Comparison of ENCODE assay signal across 8 cellular contexts in the genomic region with DNA sequence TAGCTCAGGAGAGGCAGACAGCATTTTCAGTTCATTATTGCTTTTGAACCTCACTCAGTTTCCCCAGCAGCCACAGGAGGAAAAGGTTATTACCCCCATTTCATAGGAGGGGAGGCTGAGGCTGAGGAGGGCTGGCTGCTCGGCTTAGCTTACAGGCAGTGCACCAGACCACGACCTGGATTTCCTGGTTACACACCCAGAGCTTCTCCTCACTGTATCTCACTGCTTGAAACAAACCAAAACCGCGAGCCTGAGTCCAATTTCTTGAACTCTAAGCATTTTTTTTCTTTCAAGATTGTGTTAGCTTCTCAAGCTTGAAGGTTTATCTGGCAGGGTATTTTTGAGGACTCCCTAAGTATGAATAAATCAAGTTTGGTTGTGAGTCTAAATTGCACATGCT.
DNase-seq lines count a peak whose midpoint lies in the region; ATAC-seq and TF ChIP-seq lines count a peak whose summit lies in the region.

No MANE protein-coding gene starts in this region.

- peaks cover 0 to 7% (median 0%) of the 10 kb centered on the region in 5 donors for H3K36me3 Mint-ChIP-seq in naive thymus-derived CD4-positive, alpha-beta T cell
- H3K36me3 Mint-ChIP-seq in CD14-positive monocyte = peaks cover 0 to 7% of the 10 kb centered on the region in 2 donors

- H3K36me3 ChIP-seq in naive thymus-derived CD4-positive, alpha-beta T cell (ENCODE audit: control insufficient read depth in 2 of 3, insufficient read depth in 3 of 3, low read length in 3 of 3) = no peaks in the 10 kb centered on the region

- H3K27ac ChIP-seq in naive thymus-derived CD4-positive, alpha-beta T cell (ENCODE audit: low read depth, low read length) = peak overlapping the region; percentile 62

- peak; percentile 45 for DNase-seq in activated T-cell treated with anti-CD3 and anti-CD28 coated beads, Interleukin-2, amount 50 U/mL, for 1 hour
- peak in 7 of 9 donors; percentile 54 to 75 (median 63) for DNase-seq in naive thymus-derived CD4-positive, alpha-beta T cell
- DNase-seq in CD14-positive monocyte (ENCODE audit: low spot score) (no peak), NCI-H524 (lab: John Stamatoyannopoulos, UW) (no peak), NCI-H1105 (lab: John Stamatoyannopoulos, UW) (no peak)

- POLR2A ChIA-PET in naive thymus-derived CD4-positive, alpha-beta T cell (lab: Charles Lee) = interaction anchor here (0.5 to 3.0 kb wide), 6 partner anchors 9 to 225 kb away, joined by 3 to 20 read pairs (median 6); no protein-coding TSS in a partner anchor

- no peak for TF ChIP-seq CTCF in CD14-positive monocyte (IDR thresholded peaks at IDR 0.05)

- no peaks in the 10 kb centered on the region for H3K9me3 Mint-ChIP-seq in naive thymus-derived CD4-positive, alpha-beta T cell
- peaks cover 0 to 1% (median 0%) of the 10 kb centered on the region in 7 donors for H3K9me3 Mint-ChIP-seq in CD14-positive monocyte

- CTCF ChIA-PET in naive thymus-derived CD4-positive, alpha-beta T cell (lab: Charles Lee) = interaction anchor here (0.7 to 1.5 kb wide), 4 partner anchors 9 to 98 kb away, joined by 3 read pairs; no protein-coding TSS in a partner anchor

- H3K4me1 ChIP-seq in naive thymus-derived CD4-positive, alpha-beta T cell (ENCODE audit: control insufficient read depth in 2 of 2, insufficient read depth in 2 of 2, low read length in 2 of 2) = peaks cover 41 to 55% of the 10 kb centered on the region in 2 donors

- no peaks in the 10 kb centered on the region for H3K27me3 ChIP-seq in naive thymus-derived CD4-positive, alpha-beta T cell (ENCODE audit: control insufficient read depth in 2 of 2, insufficient read depth in 2 of 2, low read length in 2 of 2)

- no peaks in the 10 kb centered on the region for H3K27me3 Mint-ChIP-seq in naive thymus-derived CD4-positive, alpha-beta T cell
- peaks cover 6 to 15% (median 14%) of the 10 kb centered on the region in 3 donors for H3K27me3 Mint-ChIP-seq in CD14-positive monocyte (ENCODE audit: low read depth in 3 of 3)

- H3K9me3 ChIP-seq in naive thymus-derived CD4-positive, alpha-beta T cell (ENCODE audit: control insufficient read depth in 2 of 3, low read length in 3 of 3) = no peaks in the 10 kb centered on the region

- intact Hi-C loops in naive thymus-derived CD4-positive, alpha-beta T cell (cut with micrococcal nuclease) = loop anchor here in 1 of 2 donors (1.0 to 5.0 kb wide), 5 partner anchors 10 to 364 kb away; no protein-coding TSS in a partner anchor
- intact Hi-C loops in CD14-positive monocyte (cut with micrococcal nuclease) = no loop called here

- ATAC-seq in GM18907 (IDR thresholded peaks at IDR 0.05; ENCODE audit: unreplicated experiment) = peak; percentile 48
- ATAC-seq in HG03108 (IDR thresholded peaks at IDR 0.05; ENCODE audit: unreplicated experiment) = peak; percentile 78
- peak; percentile 91 for ATAC-seq in naive thymus-derived CD4-positive, alpha-beta T cell
- no peak for ATAC-seq in GM21367 (IDR thresholded peaks at IDR 0.05; ENCODE audit: unreplicated experiment)

- H3K27ac Mint-ChIP-seq in naive thymus-derived CD4-positive, alpha-beta T cell = peak overlapping the region; percentile 53 to 93 (median 86)
- no peak overlapping the region for H3K27ac Mint-ChIP-seq in CD14-positive monocyte

- peak overlapping the region; percentile 70 to 86 (median 80) for H3K4me3 Mint-ChIP-seq in naive thymus-derived CD4-positive, alpha-beta T cell
- H3K4me3 Mint-ChIP-seq in CD14-positive monocyte = peak overlapping the region in 1 of 2 donors; percentile 65

- peak overlapping the region; percentile 25 for H3K4me3 ChIP-seq in naive thymus-derived CD4-positive, alpha-beta T cell (ENCODE audit: low read length)

- H3K4me1 Mint-ChIP-seq in naive thymus-derived CD4-positive, alpha-beta T cell = peaks cover 52 to 90% (median 84%) of the 10 kb centered on the region in 7 donors
- peaks cover 32% of the 10 kb centered on the region for H3K4me1 Mint-ChIP-seq in CD14-positive monocyte

Comparison
In these comparisons a context has a peak if more than half of its experiments do, and no peak if none do; other contexts are left out.
1. DNase-seq: peak in activated T-cell treated with anti-CD3 and anti-CD28 coated beads, Interleukin-2, amount 50 U/mL, for 1 hour (single experiment) and naive thymus-derived CD4-positive, alpha-beta T cell (7 of 9); none in CD14-positive monocyte (single experiment), NCI-H524 (0 of 2) and NCI-H1105 (single experiment).
2. H3K27ac Mint-ChIP-seq: peak in naive thymus-derived CD4-positive, alpha-beta T cell (9 of 9); none in CD14-positive monocyte (0 of 7).